In the genomic region with DNA sequence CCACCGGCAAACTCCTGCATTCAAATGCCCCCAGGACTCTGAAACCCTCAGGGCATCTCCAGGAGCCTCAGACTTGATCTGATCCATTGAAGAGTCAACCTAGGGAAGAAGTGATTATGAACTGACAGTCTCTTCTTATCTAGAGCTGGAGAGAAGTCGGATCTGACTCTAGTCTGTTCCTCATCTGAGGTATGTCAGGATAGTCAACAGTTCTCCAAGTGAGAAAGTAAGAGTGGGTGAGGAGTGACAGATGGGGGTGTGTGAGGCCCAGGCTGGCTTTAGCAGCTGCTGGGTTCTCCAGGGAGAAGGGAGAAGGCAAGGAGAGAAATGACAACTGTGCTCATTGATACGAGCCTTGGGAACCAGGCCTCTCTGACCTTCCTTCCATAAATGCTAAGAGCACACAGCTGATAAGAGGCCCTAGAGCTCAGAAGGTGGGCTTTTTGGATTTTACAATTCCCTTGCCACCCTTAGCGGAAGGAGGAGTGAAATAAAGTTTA, we compare ENCODE assay signal across 1 cellular context.
TF ChIP-seq lines count a peak whose summit lies in the region.

No MANE protein-coding gene starts in this region.

TF ChIP-seq in IMR-90, 13 proteins besides CTCF, POLR2A, EP300 and RAD21:
- TF ChIP-seq CHD1 (IDR thresholded peaks at IDR 0.05; ENCODE audit: low read depth, low read length) (no peak), MXI1 (IDR thresholded peaks at IDR 0.05; ENCODE audit: borderline replicate concordance, low read depth, low read length) (no peak), NFE2L2 (IDR thresholded peaks at IDR 0.05; ENCODE audit: low read depth, low read length) (no peak), BHLHE40 (IDR thresholded peaks at IDR 0.05; ENCODE audit: low read depth, low read length) (no peak), FOS (IDR thresholded peaks at IDR 0.05; ENCODE audit: low read depth, low read length) (no peak), SMC3 (IDR thresholded peaks at IDR 0.05; ENCODE audit: low read depth, low read length) (no peak), MAZ (IDR thresholded peaks at IDR 0.05; ENCODE audit: borderline replicate concordance, low read depth, low read length) (no peak), CEBPB (IDR thresholded peaks at IDR 0.05; ENCODE audit: low read depth, low read length) (no peak), RCOR1 (IDR thresholded peaks at IDR 0.05; ENCODE audit: insufficient replicate concordance, low read length) (no peak), MAFK (IDR thresholded peaks at IDR 0.05; ENCODE audit: low read depth, low read length) (no peak), RFX5 (IDR thresholded peaks at IDR 0.05; ENCODE audit: low read depth, low read length) (no peak)
- TF ChIP-seq, protein P1, sequence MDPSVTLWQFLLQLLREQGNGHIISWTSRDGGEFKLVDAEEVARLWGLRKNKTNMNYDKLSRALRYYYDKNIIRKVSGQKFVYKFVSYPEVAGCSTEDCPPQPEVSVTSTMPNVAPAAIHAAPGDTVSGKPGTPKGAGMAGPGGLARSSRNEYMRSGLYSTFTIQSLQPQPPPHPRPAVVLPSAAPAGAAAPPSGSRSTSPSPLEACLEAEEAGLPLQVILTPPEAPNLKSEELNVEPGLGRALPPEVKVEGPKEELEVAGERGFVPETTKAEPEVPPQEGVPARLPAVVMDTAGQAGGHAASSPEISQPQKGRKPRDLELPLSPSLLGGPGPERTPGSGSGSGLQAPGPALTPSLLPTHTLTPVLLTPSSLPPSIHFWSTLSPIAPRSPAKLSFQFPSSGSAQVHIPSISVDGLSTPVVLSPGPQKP (IDR thresholded peaks at IDR 0.05; ENCODE audit: borderline replicate concordance, low read depth, low read length): no peak
- TF ChIP-seq, protein P2, sequence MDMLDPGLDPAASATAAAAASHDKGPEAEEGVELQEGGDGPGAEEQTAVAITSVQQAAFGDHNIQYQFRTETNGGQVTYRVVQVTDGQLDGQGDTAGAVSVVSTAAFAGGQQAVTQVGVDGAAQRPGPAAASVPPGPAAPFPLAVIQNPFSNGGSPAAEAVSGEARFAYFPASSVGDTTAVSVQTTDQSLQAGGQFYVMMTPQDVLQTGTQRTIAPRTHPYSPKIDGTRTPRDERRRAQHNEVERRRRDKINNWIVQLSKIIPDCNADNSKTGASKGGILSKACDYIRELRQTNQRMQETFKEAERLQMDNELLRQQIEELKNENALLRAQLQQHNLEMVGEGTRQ (IDR thresholded peaks at IDR 0.05; ENCODE audit: low read depth, low read length): no peak
